In genomic region chr1:179229214-179230140, GRCh38 we compare ENCODE assay signal across 8 cellular contexts. TPM values are rescaled to one million over a fixed set of nuclear protein-coding genes. Genes with fewer than 3 reads are reported as not detected.
DNase-seq lines count a peak whose midpoint lies in the region; ATAC-seq and TF ChIP-seq lines count a peak whose summit lies in the region.

ABL2 (minus strand) TSS chr1:179229677; CDS start chr1:179229397, 280 bp downstream.

- no peaks in the 10 kb centered on the region for H3K27me3 ChIP-seq in H7 (ENCODE audit: control insufficient read depth, insufficient read depth, low read length)

- peak within 1 kb of the TSS; percentile 80 for H3K4me3 Mint-ChIP-seq in MCF 10A (ENCODE audit: unreplicated experiment)

- intact Hi-C loops in MCF 10A (cut with micrococcal nuclease): loop anchor here (2.0 kb wide), 1 partner anchor 87 kb away; no protein-coding TSS in a partner anchor

- DNase-seq in GDM1 (lab: John Stamatoyannopoulos, UW) (peak; percentile 56), H7 (peak; percentile 94), NCI-H1048 (lab: John Stamatoyannopoulos, UW) (peak; percentile 64), UCSD-AML1 (lab: John Stamatoyannopoulos, UW; ENCODE audit: unreplicated experiment) (peak; percentile 68), MCF 10A (ENCODE audit: unreplicated experiment) (peak; percentile 49), iPS-NIHi7 (ENCODE audit: extremely low spot score) (peak; percentile 85)
- peak; percentile 58 for DNase-seq in stimulated activated CD4-positive, alpha-beta T cell treated with anti-CD3 and anti-CD28 coated beads, Interleukin-12 subunit alpha, Interleukin-12 subunit beta, amount 100 ng/mL, for 4 hours

- H3K27ac Mint-ChIP-seq in MCF 10A (ENCODE audit: low read depth, unreplicated experiment): peak within 1 kb of the TSS; percentile 52

- CTCF ChIA-PET in MCF 10A (lab: Yijun Ruan, JAX): interaction anchor here (0.7 to 1.5 kb wide), 5 partner anchors 10 to 889 kb away, joined by 3 to 6 read pairs (median 3); no protein-coding TSS in a partner anchor

- BruUV-seq in MCF 10A (replicated peaks; lab: Mats Ljungman, UMichigan): no TSS peak

- ATAC-seq in GM19467 (IDR thresholded peaks at IDR 0.05; ENCODE audit: unreplicated experiment): no peak

- H3K36me3 ChIP-seq in H7 (replicated peaks; ENCODE audit: control insufficient read depth, insufficient read depth, low read length): no peaks in the 10 kb centered on the region

- TF ChIP-seq CTCF in MCF 10A (IDR thresholded peaks at IDR 0.05; ENCODE audit: unreplicated experiment): no peak

- no peaks in the 10 kb centered on the region for H3K27me3 Mint-ChIP-seq in MCF 10A (ENCODE audit: insufficient read depth, unreplicated experiment)

- peak within 1 kb of the TSS; percentile 97 for H3K4me3 ChIP-seq in H7 (ENCODE audit: insufficient read depth, low read depth, low read length)

- H3K9me3 Mint-ChIP-seq in MCF 10A (ENCODE audit: unreplicated experiment): no peaks in the 10 kb centered on the region

- peaks cover 13% of the 10 kb centered on the region for H3K36me3 Mint-ChIP-seq in MCF 10A (ENCODE audit: insufficient read depth, unreplicated experiment)

- POLR2A ChIA-PET in MCF 10A (lab: Yijun Ruan, JAX): interaction anchor here (0.7 to 2.9 kb wide), 11 partner anchors 10 to 651 kb away, joined by 3 to 11 read pairs (median 4); partner anchors contain the start of genes AXDND1 and SOAT1

- H3K4me1 Mint-ChIP-seq in MCF 10A (ENCODE audit: insufficient read depth, unreplicated experiment): peaks cover 37% of the 10 kb centered on the region

RNA-seq across cellular contexts. Expression of gene ABL2, which starts in this region (rescaled TPM):
- 7.9 and 11.6 TPM in 2 replicates for total RNA-seq in H7 (2014; rRNA removed; shearing (Covaris generic))
- total RNA-seq in MCF 10A (2022): 109 and 160 TPM in 2 replicates
